ENCODE assay signal across 1 cellular context in genomic region chr6:84892666-84893065, GRCh38.
A peak's percentile ranks its signal among the peaks of the same experiment; 100 is the strongest.
TF ChIP-seq lines count a peak whose summit lies in the region.

No MANE protein-coding gene starts in this region.

TF ChIP-seq in A549, 52 proteins besides CTCF, POLR2A, EP300 and RAD21:
- no peak for TF ChIP-seq BCL3 (IDR thresholded peaks at IDR 0.05)
- no peak for TF ChIP-seq NR3C1 (IDR thresholded peaks at IDR 0.05)
- TF ChIP-seq CEBPB (IDR thresholded peaks at IDR 0.05) = peak in 1 of 2 experiments; percentile 52; a peak in 2 of 4 replicates
- peak; percentile 36; the same call in 1 of the 2 replicates for TF ChIP-seq GATA3 (IDR thresholded peaks at IDR 0.05; ENCODE audit: borderline replicate concordance)
- no peak for TF ChIP-seq ZC3H11A (IDR thresholded peaks at IDR 0.05)
- no peak for TF ChIP-seq E2F6 (IDR thresholded peaks at IDR 0.05; ENCODE audit: borderline replicate concordance, low read depth)
- TF ChIP-seq ATOH8 (CRISPR knock-in tag; IDR thresholded peaks at IDR 0.05; ENCODE audit: low read depth) = no peak
- TF ChIP-seq NPAS2 (CRISPR knock-in tag; IDR thresholded peaks at IDR 0.05; ENCODE audit: borderline replicate concordance) = no peak
- TF ChIP-seq FOSL2 (IDR thresholded peaks at IDR 0.05) = no peak
- 0 out of 2 replicates have a peak, but pooled peaks have one; percentile 7 for TF ChIP-seq FOSL2 (CRISPR knock-in tag; IDR thresholded peaks at IDR 0.05)
- TF ChIP-seq CHD2 (IDR thresholded peaks at IDR 0.05; ENCODE audit: low read length, partially characterized antibody) = no peak
